In genomic region chr16:12375341-12375740, GRCh38 we compare ENCODE assay signal across 19 cellular contexts.
A peak's percentile ranks its signal among the peaks of the same experiment; 100 is the strongest.
DNase-seq lines count a peak whose midpoint lies in the region; ATAC-seq and TF ChIP-seq lines count a peak whose summit lies in the region.
"Had no signal": no experiment of that assay in that cellular context is flagged by ENCODE, and none has a peak within 500 bp of the region (broad histone marks: within the 10 kb centered on the region; RNA-seq: fewer than 3 reads in every experiment).

No MANE protein-coding gene starts in this region.

- no peaks in the 10 kb centered on the region for H3K27me3 Mint-ChIP-seq in HFFc6 (ENCODE audit: insufficient read depth)
- H3K27me3 Mint-ChIP-seq: CD4-positive, CD25-positive, alpha-beta regulatory T cell had no signal

- H3K4me1 Mint-ChIP-seq in HFFc6 (ENCODE audit: low read depth): peaks cover 28% of the 10 kb centered on the region
- H3K4me1 Mint-ChIP-seq: H9 had no signal

- H3K36me3 Mint-ChIP-seq in HFFc6 (ENCODE audit: low read depth): no peaks in the 10 kb centered on the region

- no peaks in the 10 kb centered on the region for H3K9me3 ChIP-seq in heart right ventricle
- H3K9me3 ChIP-seq: BE2C, Caco-2 had no signal

- no peak overlapping the region for H3K27ac ChIP-seq in heart right ventricle

- H3K27me3 ChIP-seq in heart right ventricle: no peaks in the 10 kb centered on the region
- H3K27me3 ChIP-seq: BE2C had no signal

- intact Hi-C loops in Right ventricle myocardium superior (cut with DNase I): no loop called here
- intact Hi-C loops in cardiac septum (cut with DNase I): loop anchor here (10.0 kb wide), 1 partner anchor 61 kb away; no protein-coding TSS in a partner anchor
- intact Hi-C loops in heart right ventricle (cut with DNase I): no loop called here

- ATAC-seq in Right ventricle myocardium superior (ENCODE audit: poor library complexity) (peak; percentile 77), heart right ventricle (peak in 7 of 8 donors; percentile 21 to 90 (median 52)), GM19324 (IDR thresholded peaks at IDR 0.05; ENCODE audit: low FRiP score, unreplicated experiment) (no peak)

- no peak overlapping the region for H3K4me3 Mint-ChIP-seq in HFFc6
- H3K4me3 Mint-ChIP-seq: CD4-positive, CD25-positive, alpha-beta regulatory T cell; H9 had no signal

- no peaks in the 10 kb centered on the region for H3K36me3 ChIP-seq in heart right ventricle
- H3K36me3 ChIP-seq: BE2C had no signal

- H3K9me3 Mint-ChIP-seq in HFFc6: no peaks in the 10 kb centered on the region
- H3K9me3 Mint-ChIP-seq: CD4-positive, CD25-positive, alpha-beta regulatory T cell had no signal

- H3K4me1 ChIP-seq in heart right ventricle: peaks cover 0 to 10% (median 0%) of the 10 kb centered on the region in 9 donors
- H3K4me1 ChIP-seq: BE2C, Caco-2 had no signal

- no peak overlapping the region for H3K4me3 ChIP-seq in heart right ventricle

- no peak for DNase-seq in Right ventricle myocardium superior
- no peak for DNase-seq in cardiac septum (ENCODE audit: low spot score)
- no peak for DNase-seq in heart right ventricle
- peak; percentile 41 for DNase-seq in pons (ENCODE audit: low spot score)
- DNase-seq in HFFc6: no peak
- DNase-seq in SIG-M5 treated with dmso at 0.1 percent for 504 hours (lab: John Stamatoyannopoulos, UW; ENCODE audit: unreplicated experiment): no peak
- no peak for DNase-seq in NCI-H1092 (lab: John Stamatoyannopoulos, UW)
- DNase-seq: 8988T; BE2C; Caco-2; CD4-positive, CD25-positive, alpha-beta regulatory T cell; H9; NCI-H1417; NCI-H187; NCI-H2227 treated with DMSO at 0.1 percent for 48 hours; NCI-H510A treated with DMSO at 0.1 percent for 48 hours; NCI-H774; SHP77 treated with DMSO at 0.1 percent for 48 hours had no signal

- TF ChIP-seq CTCF in heart right ventricle (IDR thresholded peaks at IDR 0.05): no peak
- TF ChIP-seq CTCF in HFFc6 (IDR thresholded peaks at IDR 0.05): no peak

- no peak overlapping the region for H3K27ac Mint-ChIP-seq in HFFc6
- H3K27ac Mint-ChIP-seq: CD4-positive, CD25-positive, alpha-beta regulatory T cell; H9 had no signal

- 79 to 87% methylated on average over 7 of the region's 7 CpGs for WGBS in heart right ventricle, 2 donors
